ENCODE assay signal across 2 cellular contexts in genomic region chr1:15963968-15964648, GRCh38.
TF ChIP-seq lines count a peak whose summit lies in the region.

No MANE protein-coding gene starts in this region.

TF ChIP-seq in SK-N-SH, 30 proteins besides CTCF, POLR2A, EP300 and RAD21 (continued from another document):
- TF ChIP-seq IRF3 (IDR thresholded peaks at IDR 0.05; ENCODE audit: low read depth, low read length) (no peak), GATA2 (CRISPR knock-in tag; IDR thresholded peaks at IDR 0.05) (no peak), REST (IDR thresholded peaks at IDR 0.05; ENCODE audit: low read depth, low read length) (no peak), MEF2A (IDR thresholded peaks at IDR 0.05; ENCODE audit: borderline replicate concordance, low read depth) (no peak), RCOR1 (IDR thresholded peaks at IDR 0.05; ENCODE audit: low read length) (no peak), RXRA (IDR thresholded peaks at IDR 0.05; ENCODE audit: borderline replicate concordance, low read depth) (no peak), TAF1 (IDR thresholded peaks at IDR 0.05; ENCODE audit: borderline replicate concordance, low read depth, low read length) (no peak), SMC3 (IDR thresholded peaks at IDR 0.05; ENCODE audit: low read depth, low read length) (no peak), USF2 (IDR thresholded peaks at IDR 0.05; ENCODE audit: borderline replicate concordance, low read depth, low read length) (no peak), RFX5 (IDR thresholded peaks at IDR 0.05; ENCODE audit: low read length) (no peak)

TF ChIP-seq in SK-N-SH treated with all-trans-retinoic acid at 6 μM for 48 hours, 23 proteins besides CTCF, POLR2A, EP300 and RAD21 (continued from another document):
- no peak for TF ChIP-seq POU6F1 (CRISPR knock-in tag; IDR thresholded peaks at IDR 0.05; ENCODE audit: borderline replicate concordance, low read depth)
